In genomic region chr19:8831832-8832131, GRCh38 we compare ENCODE assay signal across 8 cellular contexts. TPM values are rescaled to one million over a fixed set of nuclear protein-coding genes. Genes with fewer than 3 reads are reported as not detected.
DNase-seq lines count a peak whose midpoint lies in the region; ATAC-seq, FAIRE-seq and TF ChIP-seq lines count a peak whose summit lies in the region.

No MANE protein-coding gene starts in this region.

- no peak for TF ChIP-seq CTCF in keratinocyte (optimal IDR thresholded peaks at IDR 0.05 in 1 of 3, IDR thresholded peaks at IDR 0.05 in 1 of 3, conservative IDR thresholded peaks at IDR 0.05 in 1 of 3; ENCODE audit: extremely low read depth in 1 of 3, insufficient read depth in 2 of 3, low read length in 3 of 3)

- H3K9me3 ChIP-seq in keratinocyte (ENCODE audit: control insufficient read depth, low read depth, low read length) (no peaks in the 10 kb centered on the region), thymus (ENCODE audit: control insufficient read depth) (no peaks in the 10 kb centered on the region)

- peak overlapping the region; percentile 80 for H3K27ac ChIP-seq in keratinocyte (ENCODE audit: control insufficient read depth, insufficient read depth, low read length)
- peak overlapping the region; percentile 99 for H3K27ac ChIP-seq in thymus (ENCODE audit: low read depth)

- peak overlapping the region; percentile 93 for H3K4me2 ChIP-seq in keratinocyte (ENCODE audit: control insufficient read depth, extremely low read depth, insufficient read depth, low read depth, low read length)

- H3K36me3 ChIP-seq in keratinocyte (ENCODE audit: control insufficient read depth in 2 of 2, extremely low read depth in 1 of 2, insufficient read depth in 2 of 2, low read length in 2 of 2) (no peaks in the 10 kb centered on the region), thymus (ENCODE audit: control insufficient read depth, insufficient read depth) (no peaks in the 10 kb centered on the region)

- H3K27me3 ChIP-seq in keratinocyte (ENCODE audit: control insufficient read depth, extremely low read depth, insufficient read depth, low read length) (no peaks in the 10 kb centered on the region), thymus (ENCODE audit: control insufficient read depth, insufficient read depth) (no peaks in the 10 kb centered on the region)

- H3K4me3 Mint-ChIP-seq in activated naive CD4-positive, alpha-beta T cell treated with anti-CD3 and anti-CD28 coated beads, Interleukin-2, amount 10 ng/mL, durations not matched to agents 7 days and 5 days: peak overlapping the region; percentile 81
- peak overlapping the region; percentile 86 for H3K4me3 Mint-ChIP-seq in activated naive CD8-positive, alpha-beta T cell treated with anti-CD3 and anti-CD28 coated beads for 36 hours

- peak overlapping the region; percentile 90 for H3K9ac ChIP-seq in keratinocyte (ENCODE audit: control insufficient read depth, extremely low read depth, insufficient read depth, low read length)

- H3K27ac Mint-ChIP-seq in activated naive CD4-positive, alpha-beta T cell treated with anti-CD3 and anti-CD28 coated beads, Interleukin-2, amount 10 ng/mL, durations not matched to agents 7 days and 5 days: peak overlapping the region; percentile 99
- H3K27ac Mint-ChIP-seq in activated naive CD8-positive, alpha-beta T cell treated with anti-CD3 and anti-CD28 coated beads for 36 hours: peak overlapping the region; percentile 93

- no peaks in the 10 kb centered on the region for H3K79me2 ChIP-seq in keratinocyte (ENCODE audit: control insufficient read depth, insufficient read depth, low read length)

- H3K4me1 Mint-ChIP-seq in activated naive CD4-positive, alpha-beta T cell treated with anti-CD3 and anti-CD28 coated beads, Interleukin-2, amount 10 ng/mL, durations not matched to agents 7 days and 5 days: peaks cover 29% of the 10 kb centered on the region
- peaks cover 11% of the 10 kb centered on the region for H3K4me1 Mint-ChIP-seq in activated naive CD8-positive, alpha-beta T cell treated with anti-CD3 and anti-CD28 coated beads for 36 hours

- H3K27me3 Mint-ChIP-seq in activated naive CD4-positive, alpha-beta T cell treated with anti-CD3 and anti-CD28 coated beads, Interleukin-2, amount 10 ng/mL, durations not matched to agents 7 days and 5 days: peaks cover 13% of the 10 kb centered on the region
- H3K27me3 Mint-ChIP-seq in activated naive CD8-positive, alpha-beta T cell treated with anti-CD3 and anti-CD28 coated beads for 36 hours: peaks cover 3% of the 10 kb centered on the region

- peaks cover 25% of the 10 kb centered on the region for H3K36me3 Mint-ChIP-seq in activated naive CD4-positive, alpha-beta T cell treated with anti-CD3 and anti-CD28 coated beads, Interleukin-2, amount 10 ng/mL, durations not matched to agents 7 days and 5 days
- H3K36me3 Mint-ChIP-seq in activated naive CD8-positive, alpha-beta T cell treated with anti-CD3 and anti-CD28 coated beads for 36 hours: peaks cover 19% of the 10 kb centered on the region

- WGBS in thymus: under 1% methylated on average over 16 of the region's 16 CpGs

- peaks cover 10% of the 10 kb centered on the region for H3K9me3 Mint-ChIP-seq in activated naive CD4-positive, alpha-beta T cell treated with anti-CD3 and anti-CD28 coated beads, Interleukin-2, amount 10 ng/mL, durations not matched to agents 7 days and 5 days
- H3K9me3 Mint-ChIP-seq in activated naive CD8-positive, alpha-beta T cell treated with anti-CD3 and anti-CD28 coated beads for 36 hours: peaks cover 6% of the 10 kb centered on the region

- no peak for DNase-seq in activated naive CD4-positive, alpha-beta T cell treated with anti-CD3 and anti-CD28 coated beads, Interleukin-2, amount 10 ng/mL, durations not matched to agents 7 days and 5 days
- DNase-seq in activated naive CD4-positive, alpha-beta T cell treated with anti-CD3 and anti-CD28 coated beads, Interleukin-2, amount 50 U/mL, for 16 hours: no peak
- no peak for DNase-seq in activated naive CD8-positive, alpha-beta T cell treated with anti-CD3 and anti-CD28 coated beads for 36 hours
- DNase-seq in keratinocyte (ENCODE audit: low read depth, low spot score): no peak
- no peak for DNase-seq in DMS153 (lab: John Stamatoyannopoulos, UW)
- DNase-seq in NCI-H187 treated with DMSO at 0.1 percent for 48 hours (lab: John Stamatoyannopoulos, UW): no peak

- H4K20me1 ChIP-seq in keratinocyte (ENCODE audit: control insufficient read depth, extremely low read depth, insufficient read depth, low read length): no peaks in the 10 kb centered on the region

- peak; percentile 18 for ATAC-seq in HG03175 (IDR thresholded peaks at IDR 0.05; ENCODE audit: unreplicated experiment)

- FAIRE-seq in keratinocyte (lab: Jason Lieb, UNC): no peak

- CTCF ChIA-PET in activated naive CD4-positive, alpha-beta T cell treated with anti-CD3 and anti-CD28 coated beads, Interleukin-2, amount 10 ng/mL, durations not matched to agents 7 days and 5 days (lab: Charles Lee): no interaction called here

- dilution Hi-C loops in keratinocyte (cut with MboI; ENCODE audit: extremely low pct_ligation_motif_present, low sequenced_read_pairs): no loop called here

- H3K9me1 ChIP-seq in keratinocyte (ENCODE audit: control insufficient read depth, extremely low read depth, insufficient read depth, low read length): no peaks in the 10 kb centered on the region

- peaks cover 8% of the 10 kb centered on the region for H3K4me1 ChIP-seq in keratinocyte (ENCODE audit: control insufficient read depth, extremely low read depth, insufficient read depth, low read length)
- H3K4me1 ChIP-seq in thymus (ENCODE audit: control insufficient read depth, insufficient read depth, low read length): peaks cover 8% of the 10 kb centered on the region

- peak overlapping the region; percentile 92 for H2AFZ ChIP-seq in keratinocyte (ENCODE audit: control insufficient read depth, low read length)

- H3K4me3 ChIP-seq in keratinocyte (ENCODE audit: control insufficient read depth in 2 of 3, extremely low read depth in 1 of 3, insufficient read depth in 2 of 3, low read depth in 1 of 3, low read length in 3 of 3) (peak overlapping the region; percentile 67 to 82 (median 81)), thymus (ENCODE audit: low read length) (peak overlapping the region; percentile 96)

RNA-seq across cellular contexts. Expression of gene ZNF558, which starts 0.3 kb away (rescaled TPM):
- 10 to 100 TPM; 25.4 to 26.7 TPM for total RNA-seq in activated naive CD8-positive, alpha-beta T cell treated with anti-CD3 and anti-CD28 coated beads for 36 hours
- 12.2 to 19.7 TPM (median 17.1 TPM) in 3 replicates for polyA plus RNA-seq in keratinocyte
- 7.5 TPM for polyA plus RNA-seq in keratinocyte (2011; ENCODE audit: low read depth)
- 9.1 and 10.7 TPM in 2 replicates for polyA plus RNA-seq in keratinocyte (2011; cell fraction: cytosol; rRNA removed)
- 43.0 and 46.4 TPM in 2 replicates for polyA plus RNA-seq in keratinocyte (2011; cell fraction: nucleus; rRNA removed)
- 8.5 and 11.1 TPM in 2 replicates for polyA plus RNA-seq in keratinocyte (2012; ENCODE audit: low replicate concordance)
- 23.4 to 34.2 TPM (median 31.5 TPM) in 3 replicates for polyA minus RNA-seq in keratinocyte
- polyA minus RNA-seq in keratinocyte (2011; cell fraction: cytosol; rRNA and poly(A)+ RNA removed): 27.0 TPM
- polyA minus RNA-seq in keratinocyte (2011; cell fraction: nucleus; rRNA and poly(A)+ RNA removed): 14.8 and 29.2 TPM in 2 replicates
- polyA plus RNA-seq in thymus: 36.1 TPM

RNA-seq across cellular contexts. Expression of gene MBD3L1, which starts 0.4 kb away (rescaled TPM):
- total RNA-seq in activated naive CD8-positive, alpha-beta T cell treated with anti-CD3 and anti-CD28 coated beads for 36 hours: not detected
- not detected in 3 replicates for polyA plus RNA-seq in keratinocyte
- not detected for polyA plus RNA-seq in keratinocyte (2011; ENCODE audit: low read depth)
- polyA plus RNA-seq in keratinocyte (2011; cell fraction: cytosol; rRNA removed): not detected in 2 replicates
- not detected in 2 replicates for polyA plus RNA-seq in keratinocyte (2011; cell fraction: nucleus; rRNA removed)
- polyA plus RNA-seq in keratinocyte (2012; ENCODE audit: low replicate concordance): not detected in 2 replicates
- polyA minus RNA-seq in keratinocyte: not detected in 3 replicates
- polyA minus RNA-seq in keratinocyte (2011; cell fraction: cytosol; rRNA and poly(A)+ RNA removed): not detected
- polyA minus RNA-seq in keratinocyte (2011; cell fraction: nucleus; rRNA and poly(A)+ RNA removed): not detected in 2 replicates
- polyA plus RNA-seq in thymus: not detected
